In genomic region chr6:1917628-1918371, GRCh38 we compare ENCODE assay signal across 9 cellular contexts.
A peak's percentile ranks its signal among the peaks of the same experiment; 100 is the strongest.
DNase-seq lines count a peak whose midpoint lies in the region; ATAC-seq, FAIRE-seq and TF ChIP-seq lines count a peak whose summit lies in the region.
"Had no signal": no experiment of that assay in that cellular context is flagged by ENCODE, and none has a peak within 500 bp of the region (broad histone marks: within the 10 kb centered on the region; RNA-seq: fewer than 3 reads in every experiment).

No MANE protein-coding gene starts in this region.

- DNase-seq in Caki2 (ENCODE audit: low read depth) (peak; percentile 91), RWPE2 (ENCODE audit: low spot score) (peak; percentile 83), endothelial cell of umbilical vein (ENCODE audit: low read depth, low spot score) (peak; percentile 86), smooth muscle cell (lab: John Stamatoyannopoulos, UW; ENCODE audit: unreplicated experiment) (no peak), epidermal melanocyte (ENCODE audit: insufficient read length, low spot score) (no peak), MM.1S (no peak)

- H4K20me1 ChIP-seq in endothelial cell of umbilical vein (replicated peaks; ENCODE audit: control insufficient read depth, extremely low read depth, insufficient read depth, low read length), result no peaks in the 10 kb centered on the region
- H4K20me1 ChIP-seq in smooth muscle cell (ENCODE audit: low read depth), result no peaks in the 10 kb centered on the region
- H4K20me1 ChIP-seq in MM.1S (ENCODE audit: insufficient read depth, low read length), result no peaks in the 10 kb centered on the region

- FAIRE-seq in endothelial cell of umbilical vein (lab: Jason Lieb, UNC), result peak; percentile 92
- FAIRE-seq: GM12891 had no signal

- H3K9ac ChIP-seq in endothelial cell of umbilical vein (replicated peaks; ENCODE audit: extremely low read depth, insufficient read depth, low read length), result no peak overlapping the region
- H3K9ac ChIP-seq in smooth muscle cell (ENCODE audit: low read depth), result peak overlapping the region; percentile 81
- no peak overlapping the region for H3K9ac ChIP-seq in MM.1S (ENCODE audit: low read length)

- no peaks in the 10 kb centered on the region for H3K36me3 ChIP-seq in RWPE2 (ENCODE audit: low read depth)
- H3K36me3 ChIP-seq in endothelial cell of umbilical vein (ENCODE audit: control insufficient read depth in 2 of 2, extremely low read depth in 1 of 2, insufficient read depth in 2 of 2, low read length in 2 of 2), result no peaks in the 10 kb centered on the region
- H3K36me3 ChIP-seq in smooth muscle cell (ENCODE audit: low read depth), result no peaks in the 10 kb centered on the region
- no peaks in the 10 kb centered on the region for H3K36me3 ChIP-seq in MM.1S (replicated peaks; ENCODE audit: insufficient read depth, low read length)

- ATAC-seq in RWPE2 (ENCODE audit: low read depth) (peak; percentile 97), GM19023 (IDR thresholded peaks at IDR 0.05; ENCODE audit: unreplicated experiment) (no peak), HG03045 (IDR thresholded peaks at IDR 0.05; ENCODE audit: unreplicated experiment) (no peak)

- POLR2A ChIA-PET in endothelial cell of umbilical vein (lab: Charles Lee), result no interaction called here

- H3K27me3 ChIP-seq in RWPE2 (ENCODE audit: insufficient read depth, poor library complexity, severe bottlenecking), result no peaks in the 10 kb centered on the region
- no peaks in the 10 kb centered on the region for H3K27me3 ChIP-seq in endothelial cell of umbilical vein (ENCODE audit: control insufficient read depth in 2 of 2, insufficient read depth in 2 of 2, low read length in 2 of 2)
- no peaks in the 10 kb centered on the region for H3K27me3 ChIP-seq in smooth muscle cell (ENCODE audit: low read depth)
- H3K27me3 ChIP-seq in MM.1S (replicated peaks; ENCODE audit: insufficient read depth, low read length), result no peaks in the 10 kb centered on the region

- H3K79me2 ChIP-seq in endothelial cell of umbilical vein (ENCODE audit: control insufficient read depth, insufficient read depth, low read length) (no peaks in the 10 kb centered on the region), smooth muscle cell (ENCODE audit: low read depth) (no peaks in the 10 kb centered on the region), MM.1S (ENCODE audit: low read length) (no peaks in the 10 kb centered on the region)

- H3K4me3 ChIP-seq in RWPE2 (ENCODE audit: severe bottlenecking) (no peak overlapping the region), endothelial cell of umbilical vein (replicated peaks in 1 of 3; ENCODE audit: insufficient read depth in 1 of 3, low read depth in 1 of 3, low read length in 3 of 3) (no peak overlapping the region), smooth muscle cell (no peak overlapping the region), MM.1S (ENCODE audit: low read length) (no peak overlapping the region)

- H3K9me3 ChIP-seq in RWPE2 (ENCODE audit: severe bottlenecking) (no peaks in the 10 kb centered on the region), endothelial cell of umbilical vein (replicated peaks; ENCODE audit: control insufficient read depth, insufficient read depth, low read length) (no peaks in the 10 kb centered on the region), smooth muscle cell (replicated peaks; ENCODE audit: low read depth) (no peaks in the 10 kb centered on the region), MM.1S (replicated peaks; ENCODE audit: insufficient read depth, low read length) (no peaks in the 10 kb centered on the region)

- TF ChIP-seq CTCF in RWPE2 (IDR thresholded peaks at IDR 0.05; ENCODE audit: poor library complexity, severe bottlenecking), result no peak
- no peak for TF ChIP-seq CTCF in endothelial cell of umbilical vein (IDR thresholded peaks at IDR 0.05; ENCODE audit: extremely low read depth in 1 of 2, insufficient read depth in 1 of 2, low read depth in 1 of 2, low read length in 2 of 2)
- TF ChIP-seq CTCF in smooth muscle cell (IDR thresholded peaks at IDR 0.05; ENCODE audit: borderline replicate concordance, insufficient read depth, poor library complexity, severe bottlenecking), result no peak
- TF ChIP-seq CTCF in MM.1S (IDR thresholded peaks at IDR 0.05; ENCODE audit: low read length), result no peak

- TSS peak; percentile 89 for BruUV-seq in endothelial cell of umbilical vein (replicated peaks; lab: Mats Ljungman, UMichigan)

- dilution Hi-C loops in endothelial cell of umbilical vein (cut with MboI; ENCODE audit: extremely low pct_ligation_motif_present, low sequenced_read_pairs), result no loop called here

- TF ChIP-seq POLR2A in endothelial cell of umbilical vein (IDR thresholded peaks at IDR 0.05; ENCODE audit: low read depth, low read length), result no peak

- H2AFZ ChIP-seq in endothelial cell of umbilical vein (ENCODE audit: low read depth, low read length) (no peak overlapping the region), smooth muscle cell (ENCODE audit: low read depth) (no peak overlapping the region), MM.1S (ENCODE audit: low read length) (no peak overlapping the region)

- H3F3A ChIP-seq in smooth muscle cell (ENCODE audit: low read depth) (peaks cover 7% of the 10 kb centered on the region), MM.1S (ENCODE audit: insufficient read depth, low read length) (no peaks in the 10 kb centered on the region)

- whole genome bisulfite sequencing in smooth muscle cell (ENCODE audit: low lambda C conversion rate), result 30% methylated on average over 9 of the region's 9 CpGs

- peaks cover 19% of the 10 kb centered on the region for H3K4me1 ChIP-seq in RWPE2 (ENCODE audit: insufficient read depth, poor library complexity, severe bottlenecking)
- peaks cover 18% of the 10 kb centered on the region for H3K4me1 ChIP-seq in endothelial cell of umbilical vein (ENCODE audit: control insufficient read depth, extremely low read depth, insufficient read depth, low read length)
- peaks cover 12% of the 10 kb centered on the region for H3K4me1 ChIP-seq in smooth muscle cell (ENCODE audit: low read depth)
- H3K4me1 ChIP-seq in MM.1S (ENCODE audit: low read length), result no peaks in the 10 kb centered on the region

- H3K9me1 ChIP-seq in endothelial cell of umbilical vein (replicated peaks; ENCODE audit: control insufficient read depth, extremely low read depth, insufficient read depth, low read length), result no peaks in the 10 kb centered on the region

- peak overlapping the region; percentile 9 for H3K4me2 ChIP-seq in endothelial cell of umbilical vein (ENCODE audit: insufficient read depth, low read length)
- H3K4me2 ChIP-seq in smooth muscle cell, result peak overlapping the region; percentile 76
- no peak overlapping the region for H3K4me2 ChIP-seq in MM.1S (ENCODE audit: low read depth, low read length)

- intact Hi-C loops in endothelial cell of umbilical vein (cut with micrococcal nuclease), result loop anchor here (1.0 to 10.0 kb wide), 6 partner anchors 96 to 717 kb away; no protein-coding TSS in a partner anchor

- in situ Hi-C loops in Caki2 (cut with HindIII; ENCODE audit: low pct_unique_long_range_greater_than_20kb, low sequenced_read_pairs), result no loop called here

- peak overlapping the region; percentile 84 for H3K27ac ChIP-seq in RWPE2 (ENCODE audit: poor library complexity, severe bottlenecking)
- peak overlapping the region; percentile 75 for H3K27ac ChIP-seq in endothelial cell of umbilical vein (ENCODE audit: insufficient read depth, low read depth, low read length)
- H3K27ac ChIP-seq in smooth muscle cell (ENCODE audit: low read depth), result peak overlapping the region; percentile 94
- no peak overlapping the region for H3K27ac ChIP-seq in MM.1S (ENCODE audit: low read length)

- CTCF ChIA-PET in endothelial cell of umbilical vein (lab: Charles Lee), result interaction anchor here (0.9 to 1.3 kb wide), 3 partner anchors 22 to 186 kb away, joined by 3 to 4 read pairs (median 3); no protein-coding TSS in a partner anchor

- no peaks in the 10 kb centered on the region for H3K9me2 ChIP-seq in MM.1S (replicated peaks; ENCODE audit: insufficient read depth, low read length)

TF ChIP-seq in endothelial cell of umbilical vein, 7 proteins besides CTCF, POLR2A, EP300 and RAD21:
- TF ChIP-seq GATA2 (IDR thresholded peaks at IDR 0.05; ENCODE audit: insufficient read depth, insufficient read length, low read depth, low read length), result peak; percentile 61
- TF ChIP-seq POLR2AphosphoS5 (IDR thresholded peaks at IDR 0.05; ENCODE audit: insufficient read depth, low read depth, low read length), result peak; percentile 68
- TF ChIP-seq MAX (IDR thresholded peaks at IDR 0.05; ENCODE audit: insufficient read depth, insufficient read length), result no peak
- no peak for TF ChIP-seq MYC (IDR thresholded peaks at IDR 0.05; ENCODE audit: low read depth, low read length)
- peak; percentile 78 for TF ChIP-seq JUN (IDR thresholded peaks at IDR 0.05; ENCODE audit: borderline replicate concordance, insufficient read depth, insufficient read length, low read depth)
- no peak for TF ChIP-seq EZH2 (IDR thresholded peaks at IDR 0.05; ENCODE audit: borderline replicate concordance, low read depth, low read length, severe bottlenecking)
- peak; percentile 98 for TF ChIP-seq FOS (IDR thresholded peaks at IDR 0.05; ENCODE audit: borderline replicate concordance, insufficient read depth, low read length)

Comparison
In these comparisons a context has a peak if more than half of its experiments do, and no peak if none do; other contexts are left out.
1. DNase-seq: peak in Caki2 (single experiment), RWPE2 (single experiment) and endothelial cell of umbilical vein (single experiment); none in smooth muscle cell (single experiment), epidermal melanocyte (single experiment) and MM.1S (single experiment).